In the genomic region with DNA sequence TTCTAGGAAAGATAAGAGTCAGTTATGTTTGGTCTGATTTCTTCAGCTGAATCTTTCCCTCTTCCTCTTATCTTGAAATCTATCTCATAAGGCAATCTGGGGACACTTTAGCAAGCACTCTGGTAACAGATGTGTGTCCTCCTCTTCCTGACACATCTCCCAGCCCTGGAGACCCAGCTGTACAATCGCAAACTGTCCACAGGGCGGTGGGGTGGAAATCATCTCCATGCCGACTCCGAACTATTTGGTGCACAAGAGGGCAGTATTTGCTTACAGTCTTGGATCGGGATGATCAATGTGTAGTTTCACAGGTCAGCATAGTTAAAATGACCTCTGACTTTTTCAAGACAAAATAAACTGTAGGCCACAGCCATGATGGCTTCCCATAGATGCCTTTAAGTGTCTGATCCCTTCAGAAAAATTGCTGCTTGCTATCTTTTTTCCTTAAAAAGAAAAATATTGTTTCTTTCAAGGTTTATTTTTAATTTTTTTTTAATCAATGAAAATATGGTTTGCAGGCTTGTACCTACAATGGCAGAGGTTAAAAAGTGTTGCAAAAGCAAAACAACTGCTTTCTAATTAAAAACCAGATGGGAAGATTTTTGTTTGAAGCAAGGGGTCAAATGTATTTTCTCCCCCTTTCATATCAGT, we compare ENCODE assay signal across 8 cellular contexts. TPM values are rescaled to one million over a fixed set of nuclear protein-coding genes. Genes with fewer than 3 reads are reported as not detected.
DNase-seq lines count a peak whose midpoint lies in the region; ATAC-seq and TF ChIP-seq lines count a peak whose summit lies in the region.

No MANE protein-coding gene starts in this region.

- H3K27me3 ChIP-seq in right lobe of liver (no peaks in the 10 kb centered on the region), vagina (no peaks in the 10 kb centered on the region)

- TF ChIP-seq POLR2A in right lobe of liver (IDR thresholded peaks at IDR 0.05) = no peak
- no peak for TF ChIP-seq POLR2A in vagina (IDR thresholded peaks at IDR 0.05)

- intact Hi-C loops in dendritic cell treated with granulocyte-macrophage colony-stimulating factor and Interleukin-4, amounts not matched to agents 40 ng/mL and 50 ng/mL, for 4 days (cut with micrococcal nuclease) = loop anchor here (2.0 to 10.0 kb wide), 2 partner anchors 152 to 414 kb away; no protein-coding TSS in a partner anchor
- intact Hi-C loops in right lobe of liver (cut with DNase I) = loop anchor here in 1 of 2 donors (5.0 kb wide), 1 partner anchor 326 kb away; no protein-coding TSS in a partner anchor
- intact Hi-C loops in vagina (cut with DNase I) = loop anchor here (5.0 to 10.0 kb wide), 2 partner anchors 326 to 434 kb away; no protein-coding TSS in a partner anchor

- no peaks in the 10 kb centered on the region for H3K9me3 Mint-ChIP-seq in dendritic cell treated with granulocyte-macrophage colony-stimulating factor and Interleukin-4, amounts not matched to agents 40 ng/mL and 50 ng/mL, for 4 days

- TF ChIP-seq CTCF in right lobe of liver (IDR thresholded peaks at IDR 0.05) (peak; percentile 76 to 82 (median 80)), vagina (IDR thresholded peaks at IDR 0.05) (peak in 2 of 3 experiments; percentile 52 to 91)

- WGBS in right lobe of liver (ENCODE audit: insufficient coverage, low coverage, low lambda C conversion rate, missing lambda C conversion rate) = 9% methylated on average over 5 of the region's 5 CpGs

- H3K36me3 ChIP-seq in right lobe of liver = no peaks in the 10 kb centered on the region
- H3K36me3 ChIP-seq in vagina = no peaks in the 10 kb centered on the region

- ATAC-seq in right lobe of liver = peak; percentile 81 to 89 (median 83)
- ATAC-seq in GM18873 (IDR thresholded peaks at IDR 0.05; ENCODE audit: low FRiP score, unreplicated experiment) = no peak
- no peak for ATAC-seq in HG03280 (IDR thresholded peaks at IDR 0.05; ENCODE audit: unreplicated experiment)

- H3K4me1 ChIP-seq in right lobe of liver (peaks cover 0 to 40% (median 22%) of the 10 kb centered on the region in 4 donors), vagina (peaks cover 20% of the 10 kb centered on the region)

- no peak overlapping the region for H3K4me3 Mint-ChIP-seq in dendritic cell treated with granulocyte-macrophage colony-stimulating factor and Interleukin-4, amounts not matched to agents 40 ng/mL and 50 ng/mL, for 4 days

- peaks cover 21% of the 10 kb centered on the region for H3K36me3 Mint-ChIP-seq in dendritic cell treated with granulocyte-macrophage colony-stimulating factor and Interleukin-4, amounts not matched to agents 40 ng/mL and 50 ng/mL, for 4 days (ENCODE audit: low read depth)

- peak overlapping the region; percentile 34 for H3K27ac Mint-ChIP-seq in dendritic cell treated with granulocyte-macrophage colony-stimulating factor and Interleukin-4, amounts not matched to agents 40 ng/mL and 50 ng/mL, for 4 days

- H3K4me1 Mint-ChIP-seq in dendritic cell treated with granulocyte-macrophage colony-stimulating factor and Interleukin-4, amounts not matched to agents 40 ng/mL and 50 ng/mL, for 4 days (ENCODE audit: low read depth) = peaks cover 53% of the 10 kb centered on the region

- DNase-seq in CMK (ENCODE audit: low read depth) = peak; percentile 58
- peak in 66 of 76 experiments; percentile 3 to 74 (median 47) for DNase-seq in HUDEP-2 (lab: John Stamatoyannopoulos, UW; ENCODE audit: unreplicated experiment in 76 of 76)
- peak; percentile 10 for DNase-seq in OCI-M2 (lab: John Stamatoyannopoulos, UW; ENCODE audit: unreplicated experiment)
- peak in 2 of 3 donors; percentile 55 to 68 for DNase-seq in right lobe of liver
- DNase-seq in vagina (ENCODE audit: extremely low spot score in 2 of 2) = no peak

- no peaks in the 10 kb centered on the region for H3K9me3 ChIP-seq in right lobe of liver
- H3K9me3 ChIP-seq in vagina = no peaks in the 10 kb centered on the region

- H3K27ac ChIP-seq in right lobe of liver (no peak overlapping the region), vagina (no peak overlapping the region)

- no peaks in the 10 kb centered on the region for H3K27me3 Mint-ChIP-seq in dendritic cell treated with granulocyte-macrophage colony-stimulating factor and Interleukin-4, amounts not matched to agents 40 ng/mL and 50 ng/mL, for 4 days

- H3K4me3 ChIP-seq in right lobe of liver = no peak overlapping the region
- no peak overlapping the region for H3K4me3 ChIP-seq in vagina

RNA-seq across cellular contexts. Expression of gene EEFSEC, which starts 17.7 kb away (rescaled TPM):
- 10 to 100 TPM; 10.1 to 24.0 (median 13.4) TPM for total RNA-seq in right lobe of liver
- 24.6 TPM for total RNA-seq in vagina

RNA-seq across cellular contexts. Expression of gene RUVBL1, which starts 47.4 kb away (rescaled TPM):
- total RNA-seq in right lobe of liver (10 to 100 TPM in 5 of 6 experiments, 1 to 10 TPM in 1; 8.6 to 20.3 (median 12.9) TPM), vagina (26.0 TPM)

Comparison
In these comparisons a context has a peak if more than half of its experiments do, and no peak if none do; other contexts are left out.
1. DNase-seq: peak in CMK (single experiment), HUDEP-2 (66 of 76), OCI-M2 (single experiment) and right lobe of liver (2 of 3); none in vagina (0 of 2).
2. ATAC-seq: peak in right lobe of liver (4 of 4); none in GM18873 (single experiment) and HG03280 (single experiment).